11 cellular contexts compared by ENCODE assay signal in genomic region chr3:97138914-97139541, GRCh38.
DNase-seq lines count a peak whose midpoint lies in the region; ATAC-seq and TF ChIP-seq lines count a peak whose summit lies in the region.
"Had no signal": no experiment of that assay in that cellular context is flagged by ENCODE, and none has a peak within 500 bp of the region (broad histone marks: within the 10 kb centered on the region; RNA-seq: fewer than 3 reads in every experiment).

No MANE protein-coding gene starts in this region.

- no peak overlapping the region for H3K27ac Mint-ChIP-seq in endothelial cell (ENCODE audit: unreplicated experiment)
- H3K27ac Mint-ChIP-seq: activated naive CD4-positive, alpha-beta T cell treated with anti-CD3 and anti-CD28 coated beads, Interleukin-2, amount 50 U/mL, for 72 hours had no signal

- in situ Hi-C loops in Caki2 (cut with HindIII; ENCODE audit: low pct_unique_long_range_greater_than_20kb, low sequenced_read_pairs) = no loop called here

- H3K36me3 Mint-ChIP-seq in endothelial cell (ENCODE audit: low read depth, unreplicated experiment) = no peaks in the 10 kb centered on the region

- H3K4me3 Mint-ChIP-seq in endothelial cell (ENCODE audit: unreplicated experiment) = no peak overlapping the region

- no peaks in the 10 kb centered on the region for H3K4me1 Mint-ChIP-seq in endothelial cell (ENCODE audit: unreplicated experiment)

- DNase-seq in Caki2 (ENCODE audit: low read depth) (peak; percentile 1), endothelial cell (ENCODE audit: low spot score) (no peak), NCI-H1417 (lab: John Stamatoyannopoulos, UW) (no peak), pons (ENCODE audit: low spot score) (no peak)
- DNase-seq in activated CD4-positive, alpha-beta T cell treated with anti-CD3 and anti-CD28 coated beads for 4 hours = no peak
- DNase-seq: effector CD8-positive, alpha-beta T cell; kidney glomerular epithelial cell had no signal

- no peaks in the 10 kb centered on the region for H3K9me3 Mint-ChIP-seq in endothelial cell (ENCODE audit: unreplicated experiment)

- no peaks in the 10 kb centered on the region for H3K27me3 Mint-ChIP-seq in endothelial cell (ENCODE audit: unreplicated experiment)

- peak; percentile 35; the same call in 1 of the 2 replicates for TF ChIP-seq CTCF in LNCAP (IDR thresholded peaks at IDR 0.05)
- TF ChIP-seq CTCF in endothelial cell (IDR thresholded peaks at IDR 0.05; ENCODE audit: unreplicated experiment) = peak; percentile 56

- peak; percentile 62 for ATAC-seq in GM19328 (IDR thresholded peaks at IDR 0.05; ENCODE audit: unreplicated experiment)
- ATAC-seq in HG02571 (IDR thresholded peaks at IDR 0.05; ENCODE audit: unreplicated experiment) = no peak
